In the genomic region with DNA sequence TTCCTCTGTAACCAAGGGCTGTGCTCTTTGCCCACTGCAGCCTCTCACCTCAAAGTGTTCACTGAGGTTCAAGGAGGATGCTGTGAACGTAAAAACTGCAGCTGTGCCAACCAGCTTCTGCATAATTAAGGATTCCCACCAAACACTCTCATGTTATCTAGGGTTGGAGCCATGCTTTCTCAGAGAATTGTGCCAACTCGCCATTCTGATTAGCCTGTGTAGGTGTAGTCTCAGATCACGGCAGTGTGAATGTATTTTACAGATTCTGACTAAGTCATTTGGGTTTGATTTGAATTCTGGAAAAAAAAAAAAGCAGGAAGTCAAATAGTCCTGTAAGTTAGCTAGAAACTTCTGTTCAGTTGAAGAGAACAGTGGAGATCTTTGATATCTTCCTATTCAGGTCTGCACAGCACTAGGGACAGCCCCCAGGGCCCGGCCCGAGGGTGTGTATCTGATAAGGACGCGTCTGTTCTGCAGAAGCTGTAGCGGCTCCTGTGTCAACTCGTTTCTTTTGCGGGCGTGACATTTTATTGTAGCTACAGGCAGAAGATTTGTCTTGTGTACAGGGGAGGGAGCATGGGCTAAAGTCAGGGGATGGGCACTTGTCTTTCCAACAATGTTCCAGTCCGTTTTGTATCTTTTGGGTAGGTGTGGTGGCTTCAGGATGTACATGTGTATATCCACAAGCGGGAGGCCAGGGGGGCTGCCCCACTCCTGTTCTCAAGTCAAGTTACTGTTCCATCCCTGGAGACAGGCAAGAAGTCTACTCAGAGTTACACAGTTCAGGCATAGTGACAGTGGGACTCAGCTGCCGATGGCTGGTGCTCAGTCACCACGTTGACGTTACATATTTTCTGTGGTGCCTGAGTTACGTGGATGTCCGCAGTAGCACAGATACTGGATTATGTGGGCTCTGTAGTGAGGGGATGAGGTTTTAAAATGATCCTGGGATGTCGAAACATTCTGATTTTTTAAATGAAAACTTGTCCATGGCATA, we compare ENCODE assay signal across 12 cellular contexts. TPM values are rescaled to one million over a fixed set of nuclear protein-coding genes. Genes with fewer than 3 reads are reported as not detected.
A peak's percentile ranks its signal among the peaks of the same experiment; 100 is the strongest.
DNase-seq lines count a peak whose midpoint lies in the region; ATAC-seq and TF ChIP-seq lines count a peak whose summit lies in the region.
"Had no signal": no experiment of that assay in that cellular context is flagged by ENCODE, and none has a peak within 500 bp of the region (broad histone marks: within the 10 kb centered on the region; RNA-seq: fewer than 3 reads in every experiment).

No MANE protein-coding gene starts in this region.

- H3K36me3 Mint-ChIP-seq in T-cell, result peaks cover 72% of the 10 kb centered on the region
- H3K36me3 Mint-ChIP-seq in activated naive CD4-positive, alpha-beta T cell treated with anti-CD3 and anti-CD28 coated beads for 36 hours (ENCODE audit: low read depth), result peaks cover 94% of the 10 kb centered on the region
- H3K36me3 Mint-ChIP-seq: mesothelial cell of epicardium had no signal

- intact Hi-C loops in activated naive CD4-positive, alpha-beta T cell treated with anti-CD3 and anti-CD28 coated beads for 36 hours (cut with micrococcal nuclease), result loop anchor here (1.0 to 2.0 kb wide), 7 partner anchors 13 to 215 kb away; partner anchors contain the start of gene IRF4

- H3K27ac Mint-ChIP-seq in T-cell, result peak overlapping the region; percentile 90
- H3K27ac Mint-ChIP-seq in activated naive CD4-positive, alpha-beta T cell treated with anti-CD3 and anti-CD28 coated beads for 36 hours, result peak overlapping the region; percentile 94
- H3K27ac Mint-ChIP-seq: mesothelial cell of epicardium had no signal

- no peaks in the 10 kb centered on the region for H3K27me3 Mint-ChIP-seq in T-cell
- no peaks in the 10 kb centered on the region for H3K27me3 Mint-ChIP-seq in activated naive CD4-positive, alpha-beta T cell treated with anti-CD3 and anti-CD28 coated beads for 36 hours (ENCODE audit: low read depth)

- DNase-seq in T-cell (peak in 3 of 34 experiments; percentile 21 to 28 (median 27)), AG20443 (ENCODE audit: low spot score) (no peak)
- DNase-seq in activated naive CD4-positive, alpha-beta T cell treated with anti-CD3 and anti-CD28 coated beads for 36 hours, result peak; percentile 75
- peak; percentile 73 for DNase-seq in stimulated activated CD4-positive, alpha-beta T cell treated with anti-CD3 and anti-CD28 coated beads, Interleukin-1b, Interleukin-23, amount 100 ng/mL, for 48 hours
- no peak for DNase-seq in NK-92 treated with Interleukin-12 subunit alpha and Interleukin-12 subunit beta, amount 100 ng/mL, for 24 hours (lab: John Stamatoyannopoulos, UW)
- DNase-seq: psoas muscle, Right ventricle myocardium superior, upper lobe of right lung had no signal

- H3K9me3 Mint-ChIP-seq in T-cell, result no peaks in the 10 kb centered on the region
- H3K9me3 Mint-ChIP-seq in activated naive CD4-positive, alpha-beta T cell treated with anti-CD3 and anti-CD28 coated beads for 36 hours, result no peaks in the 10 kb centered on the region
- H3K9me3 Mint-ChIP-seq: mesothelial cell of epicardium had no signal

- H3K4me1 Mint-ChIP-seq in T-cell, result peaks cover 35 to 53% (median 51%) of the 10 kb centered on the region in 3 donors
- peaks cover 92% of the 10 kb centered on the region for H3K4me1 Mint-ChIP-seq in activated naive CD4-positive, alpha-beta T cell treated with anti-CD3 and anti-CD28 coated beads for 36 hours (ENCODE audit: low read depth)

- peak; percentile 26 for TF ChIP-seq POLR2A in GM10847 (IDR thresholded peaks at IDR 0.05; ENCODE audit: extremely low read depth, insufficient read length)

- CTCF ChIA-PET in T-cell (lab: Charles Lee), result interaction anchor here (0.6 to 1.6 kb wide), 3 partner anchors 10 to 110 kb away, joined by 3 to 4 read pairs (median 3); no protein-coding TSS in a partner anchor
- CTCF ChIA-PET in activated naive CD4-positive, alpha-beta T cell treated with anti-CD3 and anti-CD28 coated beads for 36 hours (lab: Charles Lee), result interaction anchor here (0.6 to 2.2 kb wide), 13 partner anchors 9 to 216 kb away, joined by 3 to 10 read pairs (median 3); partner anchors contain the start of gene IRF4

- ATAC-seq in T-cell (replicated peaks in 1 of 4), result peak; percentile 22 to 54 (median 37)
- ATAC-seq in GM19035 (IDR thresholded peaks at IDR 0.05; ENCODE audit: unreplicated experiment), result no peak
- ATAC-seq in GM21528 (IDR thresholded peaks at IDR 0.05; ENCODE audit: low FRiP score, unreplicated experiment), result no peak
- ATAC-seq: psoas muscle, upper lobe of right lung had no signal

- H3K4me3 Mint-ChIP-seq in T-cell, result peak overlapping the region; percentile 66 to 77 (median 69)
- peak overlapping the region; percentile 73 for H3K4me3 Mint-ChIP-seq in activated naive CD4-positive, alpha-beta T cell treated with anti-CD3 and anti-CD28 coated beads for 36 hours
- H3K4me3 Mint-ChIP-seq: mesothelial cell of epicardium had no signal

- POLR2A ChIA-PET in T-cell (lab: Charles Lee), result interaction anchor here in 1 of 2 donors (0.5 kb wide), 1 partner anchor 94 kb away, joined by 3 read pairs; no protein-coding TSS in a partner anchor

RNA-seq across cellular contexts. Expression of gene IRF4, which starts 12.4 kb away (rescaled TPM):
- total RNA-seq in T-cell, result 10 to 100 TPM; 16.9 to 67.2 (median 28.4) TPM
- 100 to 1,000 TPM; 500 to 504 TPM for total RNA-seq in activated naive CD4-positive, alpha-beta T cell treated with anti-CD3 and anti-CD28 coated beads for 36 hours
- total RNA-seq: mesothelial cell of epicardium had no signal

Comparison
In these comparisons a context has a peak if more than half of its experiments do, and no peak if none do; other contexts are left out.
1. ATAC-seq: peak in T-cell (4 of 4); none in GM19035 (single experiment) and GM21528 (single experiment).
2. DNase-seq: peak in activated naive CD4-positive, alpha-beta T cell treated with anti-CD3 and anti-CD28 coated beads for 36 hours (single experiment) and stimulated activated CD4-positive, alpha-beta T cell treated with anti-CD3 and anti-CD28 coated beads, Interleukin-1b, Interleukin-23, amount 100 ng/mL, for 48 hours (single experiment); none in AG20443 (single experiment) and NK-92 treated with Interleukin-12 subunit alpha and Interleukin-12 subunit beta, amount 100 ng/mL, for 24 hours (single experiment).
3. RNA of gene IRF4, which starts 12.4 kb away (total RNA-seq): 500 to 504 TPM in activated naive CD4-positive, alpha-beta T cell treated with anti-CD3 and anti-CD28 coated beads for 36 hours; 16.9 to 67.2 TPM in T-cell; every median in the first group is over 4 times any median in the second.